In the genomic region with DNA sequence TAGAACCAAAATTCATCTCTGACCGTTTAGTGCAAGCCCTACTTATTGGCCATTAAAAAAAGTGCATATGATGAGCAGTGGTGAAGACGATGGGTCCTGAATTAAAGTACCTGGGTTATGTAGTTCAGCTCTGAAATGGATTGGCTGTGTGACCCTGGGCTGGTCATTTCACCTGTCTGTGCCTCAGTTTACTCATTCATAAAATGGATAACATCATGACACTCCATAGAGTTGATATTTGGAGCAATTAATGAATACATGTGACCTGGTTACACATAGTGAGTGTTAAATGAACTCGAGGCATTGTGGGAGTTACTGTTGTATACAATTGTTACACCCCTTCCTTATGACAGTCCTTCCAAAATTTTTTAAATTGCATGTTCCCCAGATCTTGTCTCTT, we compare ENCODE assay signal across 13 cellular contexts.
"Had no signal": no experiment of that assay in that cellular context is flagged by ENCODE, and none has a peak within 500 bp of the region (broad histone marks: within the 10 kb centered on the region; RNA-seq: fewer than 3 reads in every experiment).

No MANE protein-coding gene starts in this region.

- H3K27me3 ChIP-seq: brain microvascular endothelial cell, heart right ventricle, right lobe of liver, suprapubic skin, upper lobe of right lung had no signal

- H3K27ac Mint-ChIP-seq: activated CD4-positive, alpha-beta memory T cell treated with anti-CD3 and anti-CD28 coated beads for 36 hours; activated naive CD4-positive, alpha-beta T cell treated with anti-CD3 and anti-CD28 coated beads for 36 hours had no signal

- H3K9me3 ChIP-seq: heart right ventricle, psoas muscle, right lobe of liver, suprapubic skin, upper lobe of right lung had no signal

- H3K27ac ChIP-seq: brain microvascular endothelial cell, right lobe of liver, suprapubic skin, upper lobe of right lung had no signal

- H3K9me3 Mint-ChIP-seq: activated CD4-positive, alpha-beta memory T cell treated with anti-CD3 and anti-CD28 coated beads for 36 hours; activated naive CD4-positive, alpha-beta T cell treated with anti-CD3 and anti-CD28 coated beads for 36 hours had no signal

- H3K4me3 Mint-ChIP-seq: activated CD4-positive, alpha-beta memory T cell treated with anti-CD3 and anti-CD28 coated beads for 36 hours; activated naive CD4-positive, alpha-beta T cell treated with anti-CD3 and anti-CD28 coated beads for 36 hours had no signal

- DNase-seq: activated CD4-positive, alpha-beta memory T cell treated with anti-CD3 and anti-CD28 coated beads for 36 hours; activated CD8-positive, alpha-beta memory T cell treated with anti-CD3 and anti-CD28 coated beads, Interleukin-2, amount 50 U/mL, for 4 hours; activated naive CD4-positive, alpha-beta T cell treated with anti-CD3 and anti-CD28 coated beads for 36 hours; amygdala; brain microvascular endothelial cell; heart right ventricle; occipital lobe; psoas muscle; right lobe of liver; stimulated activated naive CD4-positive, alpha-beta T cell; T1000; upper lobe of right lung had no signal

- H3K27me3 Mint-ChIP-seq: activated CD4-positive, alpha-beta memory T cell treated with anti-CD3 and anti-CD28 coated beads for 36 hours had no signal

- H3K4me3 ChIP-seq: heart right ventricle, psoas muscle, right lobe of liver, suprapubic skin, upper lobe of right lung had no signal

- ATAC-seq: heart right ventricle, psoas muscle, right lobe of liver, upper lobe of right lung had no signal
